4 cellular contexts compared by ENCODE assay signal in genomic region chr6:46842252-46842846, GRCh38. TPM values are rescaled to one million over a fixed set of nuclear protein-coding genes. Genes with fewer than 3 reads are reported as not detected.
"Had no signal": no experiment of that assay in that cellular context is flagged by ENCODE, and none has a peak within 500 bp of the region (broad histone marks: within the 10 kb centered on the region; RNA-seq: fewer than 3 reads in every experiment).

No MANE protein-coding gene starts in this region.

RNA-seq across cellular contexts. Expression of gene MEP1A, which starts 49.2 kb away (rescaled TPM):
- total RNA-seq: LHCN-M2, M059J, MCF 10A, NCI-H460 had no signal
